9 cellular contexts compared by ENCODE assay signal in the genomic region with DNA sequence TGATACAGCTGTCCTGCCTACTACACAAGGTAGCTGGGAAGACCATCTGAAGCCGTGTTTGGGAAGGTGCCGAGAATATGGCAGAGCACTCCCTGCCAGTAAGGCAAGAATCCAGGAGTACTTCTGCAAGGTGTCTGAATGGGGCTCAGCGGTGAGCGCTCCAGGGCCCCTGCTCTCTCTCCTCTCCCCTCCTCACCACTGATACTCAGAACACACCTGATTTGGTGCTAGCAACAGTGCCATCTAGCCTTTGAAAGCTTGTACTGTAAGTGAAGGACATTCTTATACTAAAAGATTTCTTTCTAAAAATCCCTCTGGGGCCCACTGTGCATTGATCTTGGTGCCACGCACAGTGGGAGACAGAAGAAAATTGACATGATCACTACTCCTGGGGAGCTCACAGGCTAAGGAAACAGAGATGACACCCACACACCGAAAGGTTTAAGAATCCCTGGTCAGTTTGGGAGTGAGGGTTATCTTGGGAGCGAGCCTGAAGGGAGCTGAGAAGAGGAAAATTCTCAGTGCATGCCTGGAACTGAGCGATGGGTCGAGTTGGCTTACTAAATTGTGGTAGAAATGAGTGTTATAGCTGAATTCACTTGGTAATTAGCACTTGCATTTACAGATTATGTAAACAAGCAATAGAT.
DNase-seq lines count a peak whose midpoint lies in the region; ATAC-seq and TF ChIP-seq lines count a peak whose summit lies in the region.
"Had no signal": no experiment of that assay in that cellular context is flagged by ENCODE, and none has a peak within 500 bp of the region (broad histone marks: within the 10 kb centered on the region; RNA-seq: fewer than 3 reads in every experiment).

No MANE protein-coding gene starts in this region.

- H3K9me2 ChIP-seq in PC-3 (replicated peaks; ENCODE audit: low read length): no peaks in the 10 kb centered on the region

- H3K9me3 ChIP-seq in PC-3 (ENCODE audit: low read length): no peaks in the 10 kb centered on the region
- peaks cover 0 to 3% (median 0%) of the 10 kb centered on the region in 3 donors for H3K9me3 ChIP-seq in gastroesophageal sphincter

- TF ChIP-seq EP300 in gastroesophageal sphincter (IDR thresholded peaks at IDR 0.05): no peak

- H3K36me3 Mint-ChIP-seq in activated CD4-positive, alpha-beta T cell treated with anti-CD3 and anti-CD28 coated beads for 36 hours (ENCODE audit: low read depth): no peaks in the 10 kb centered on the region

- H3K4me1 ChIP-seq in PC-3 (ENCODE audit: insufficient read depth, low read length): no peaks in the 10 kb centered on the region
- no peaks in the 10 kb centered on the region for H3K4me1 ChIP-seq in gastroesophageal sphincter

- DNase-seq in Right ventricle myocardium inferior (ENCODE audit: missing footprints) (no peak), cardiac septum (ENCODE audit: low spot score) (no peak), PC-3 (peak; percentile 29), stromal cell of bone marrow (ENCODE audit: low read depth) (peak; percentile 8), foreskin melanocyte (no peak)
- no peak for DNase-seq in activated T-cell treated with anti-CD3 and anti-CD28 coated beads, Interleukin-2, amount 50 U/mL, for 1 hour
- no peak for DNase-seq in activated CD4-positive, alpha-beta T cell treated with anti-CD3 and anti-CD28 coated beads for 36 hours

- H3K27me3 Mint-ChIP-seq in activated CD4-positive, alpha-beta T cell treated with anti-CD3 and anti-CD28 coated beads for 36 hours: peaks cover 11% of the 10 kb centered on the region

- H3K4me2 ChIP-seq in PC-3 (ENCODE audit: low read length): no peak overlapping the region

- 36 to 42% methylated on average over 4 to 9 of the region's 9 CpGs for WGBS in gastroesophageal sphincter (ENCODE audit: low coverage in 1 of 2), 2 donors

- no peak overlapping the region for H3K4me3 ChIP-seq in PC-3 (ENCODE audit: low read length)
- no peak overlapping the region for H3K4me3 ChIP-seq in gastroesophageal sphincter
- H3K4me3 ChIP-seq: skin epidermis had no signal

- no peak overlapping the region for H3K27ac Mint-ChIP-seq in activated CD4-positive, alpha-beta T cell treated with anti-CD3 and anti-CD28 coated beads for 36 hours

- POLR2A ChIA-PET in PC-3 (lab: Charles Lee; ENCODE audit: unreplicated experiment): no interaction called here
- POLR2A ChIA-PET in activated CD4-positive, alpha-beta T cell treated with anti-CD3 and anti-CD28 coated beads for 36 hours (lab: Charles Lee): no interaction called here

- no TSS peak for BruUV-seq in PC-3 (replicated peaks; lab: Mats Ljungman, UMichigan)

- no peaks in the 10 kb centered on the region for H3K4me1 Mint-ChIP-seq in activated CD4-positive, alpha-beta T cell treated with anti-CD3 and anti-CD28 coated beads for 36 hours

- no peak overlapping the region for H3K4me3 Mint-ChIP-seq in activated CD4-positive, alpha-beta T cell treated with anti-CD3 and anti-CD28 coated beads for 36 hours

- intact Hi-C loops in Right ventricle myocardium inferior (cut with DNase I) (loop anchor here (5.0 kb wide), 1 partner anchor 217 kb away; the partner anchor contains the start of gene NTF3), cardiac septum (cut with DNase I) (no loop called here), PC-3 (cut with micrococcal nuclease) (no loop called here)
- intact Hi-C loops in activated CD4-positive, alpha-beta T cell treated with anti-CD3 and anti-CD28 coated beads for 36 hours (cut with DNase I, micrococcal nuclease): no loop called here

- no peaks in the 10 kb centered on the region for H3K36me3 ChIP-seq in PC-3 (ENCODE audit: low read depth, low read length)
- no peaks in the 10 kb centered on the region for H3K36me3 ChIP-seq in gastroesophageal sphincter

- H3K27ac ChIP-seq in PC-3 (ENCODE audit: low read length) (no peak overlapping the region), gastroesophageal sphincter (no peak overlapping the region)
- H3K27ac ChIP-seq: skin epidermis had no signal

- no peaks in the 10 kb centered on the region for H4K20me1 ChIP-seq in PC-3 (ENCODE audit: low read length)

- no peaks in the 10 kb centered on the region for H3F3A ChIP-seq in PC-3 (ENCODE audit: low read length, unreplicated experiment)

- CTCF ChIA-PET in PC-3 (lab: Charles Lee): no interaction called here
- CTCF ChIA-PET in activated CD4-positive, alpha-beta T cell treated with anti-CD3 and anti-CD28 coated beads for 36 hours (lab: Charles Lee): interaction anchor here (0.6 kb wide), 2 partner anchors 104 to 353 kb away, joined by 3 to 4 read pairs; no protein-coding TSS in a partner anchor

- no peaks in the 10 kb centered on the region for H3K79me2 ChIP-seq in PC-3 (ENCODE audit: low read length)

- H2AFZ ChIP-seq in PC-3 (ENCODE audit: low read length): no peak overlapping the region

- no peak for TF ChIP-seq POLR2A in gastroesophageal sphincter (IDR thresholded peaks at IDR 0.05)

- H3K27me3 ChIP-seq in PC-3 (ENCODE audit: low read length) (0 out of 2 replicates have a peak, but pooled peaks cover 5% of the 10 kb centered on the region), gastroesophageal sphincter (peaks cover 15% of the 10 kb centered on the region)

- TF ChIP-seq CTCF in PC-3 (conservative IDR thresholded peaks at IDR 0.05; ENCODE audit: low read depth, low read length) (peak; percentile 43), gastroesophageal sphincter (IDR thresholded peaks at IDR 0.05) (peak in 3 of 4 experiments; percentile 20 to 51 (median 35))

- ATAC-seq in Right ventricle myocardium inferior (peak; percentile 37), PC-3 (no peak), gastroesophageal sphincter (no peak)
- ATAC-seq in activated CD4-positive, alpha-beta T cell treated with anti-CD3 and anti-CD28 coated beads for 36 hours: no peak

- H3K9me3 Mint-ChIP-seq in activated CD4-positive, alpha-beta T cell treated with anti-CD3 and anti-CD28 coated beads for 36 hours (ENCODE audit: low read depth): no peaks in the 10 kb centered on the region

- H3K9ac ChIP-seq in PC-3 (ENCODE audit: low read length): no peak overlapping the region

Comparison
In these comparisons a context has a peak if more than half of its experiments do, and no peak if none do; other contexts are left out.
1. DNase-seq: peak in PC-3 (single experiment) and stromal cell of bone marrow (single experiment); none in Right ventricle myocardium inferior (single experiment), cardiac septum (single experiment), activated T-cell treated with anti-CD3 and anti-CD28 coated beads, Interleukin-2, amount 50 U/mL, for 1 hour (single experiment), foreskin melanocyte (single experiment) and activated CD4-positive, alpha-beta T cell treated with anti-CD3 and anti-CD28 coated beads for 36 hours (single experiment).